8 cellular contexts compared by ENCODE assay signal in the genomic region with DNA sequence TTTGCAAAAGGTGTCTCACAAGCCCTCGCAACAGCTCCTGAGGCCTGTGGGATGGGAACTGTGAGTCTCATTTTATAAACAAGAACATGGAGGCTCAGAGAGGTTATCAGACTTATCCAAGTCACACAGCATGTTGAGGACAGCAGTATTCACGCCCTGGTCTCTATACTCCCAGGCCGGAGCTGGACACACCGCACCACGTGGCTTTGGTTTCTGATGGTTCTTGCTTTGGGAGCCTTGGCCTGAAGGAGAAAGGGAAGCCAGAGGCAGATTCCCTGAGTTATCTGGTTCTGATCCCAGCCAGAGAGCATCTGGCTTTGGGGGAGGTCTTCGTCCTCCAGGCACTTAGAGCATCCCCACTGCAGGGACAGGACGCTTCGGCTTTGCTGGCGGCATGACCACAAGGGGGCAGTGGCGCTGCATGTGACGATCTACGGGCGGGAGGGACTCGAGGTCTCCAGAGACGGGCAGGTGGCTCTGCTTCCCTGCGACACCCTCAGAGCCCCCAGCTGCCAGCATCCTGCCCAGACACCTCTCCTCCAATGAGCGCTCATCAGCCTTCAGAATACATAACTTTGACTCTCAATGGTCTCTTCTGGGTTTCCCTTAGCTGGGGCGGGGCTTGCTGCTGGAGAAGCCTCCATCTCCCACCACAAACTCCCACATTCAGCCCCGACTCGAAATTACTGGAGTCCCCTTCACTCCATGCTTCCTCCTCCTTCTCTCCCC. TPM values are rescaled to one million over a fixed set of nuclear protein-coding genes. Genes with fewer than 3 reads are reported as not detected.
DNase-seq lines count a peak whose midpoint lies in the region; ATAC-seq and TF ChIP-seq lines count a peak whose summit lies in the region.

No MANE protein-coding gene starts in this region.

- peak; percentile 82 to 92 for ATAC-seq in naive B cell (ENCODE audit: low read depth in 2 of 2)
- no peak for ATAC-seq in GM21447 (IDR thresholded peaks at IDR 0.05; ENCODE audit: unreplicated experiment)

- peaks cover 6% of the 10 kb centered on the region in 3 donors for H3K4me1 Mint-ChIP-seq in naive B cell

- peak overlapping the region in 1 of 8 donors; percentile 40 for H3K4me3 Mint-ChIP-seq in naive B cell

- peak; percentile 94 for DNase-seq in ELF-1 (ENCODE audit: low read depth, low spot score)
- peak in 71 of 76 experiments; percentile 5 to 90 (median 72) for DNase-seq in HUDEP-2 (lab: John Stamatoyannopoulos, UW; ENCODE audit: unreplicated experiment in 76 of 76)
- DNase-seq in NOMO-1 treated with DMSO at 0.1 percent for 48 hours (lab: John Stamatoyannopoulos, UW; ENCODE audit: unreplicated experiment): peak; percentile 58
- DNase-seq in activated CD8-positive, alpha-beta memory T cell treated with anti-CD3 and anti-CD28 coated beads, Interleukin-2, amount 50 U/mL, for 48 hours: peak; percentile 97
- peak; percentile 77 to 87 for DNase-seq in erythroblast (lab: John Stamatoyannopoulos, UW)
- peak; percentile 75 for DNase-seq in naive B cell
- peak; percentile 60 to 71 for DNase-seq in stimulated activated CD8-positive, alpha-beta memory T cell treated with anti-CD3 and anti-CD28 coated beads, Interleukin-7, amount 100 ng/mL, for 48 hours (ENCODE audit: extremely low read depth in 1 of 2, low read depth in 1 of 2)

- peaks cover 0 to 3% (median 0%) of the 10 kb centered on the region in 7 donors for H3K9me3 Mint-ChIP-seq in naive B cell

- peaks cover 32 to 53% (median 41%) of the 10 kb centered on the region in 3 donors for H3K27me3 Mint-ChIP-seq in naive B cell

- TF ChIP-seq POLR2A in erythroblast (IDR thresholded peaks at IDR 0.05; ENCODE audit: low read length): no peak

- H3K36me3 Mint-ChIP-seq in naive B cell: no peaks in the 10 kb centered on the region

- peak overlapping the region in 1 of 6 donors; percentile 34 for H3K27ac Mint-ChIP-seq in naive B cell

RNA-seq across cellular contexts. Expression of gene SAYSD1, which starts 51.4 kb away (rescaled TPM):
- 10 to 100 TPM; 16.4 to 21.0 (median 18.7) TPM for polyA plus RNA-seq in naive B cell (ENCODE audit: low read depth in 6 of 6)
